27 cellular contexts compared by ENCODE assay signal in genomic region chr6:113888996-113889635, GRCh38.
"Had no signal": no experiment of that assay in that cellular context is flagged by ENCODE, and none has a peak within 500 bp of the region (broad histone marks: within the 10 kb centered on the region; RNA-seq: fewer than 3 reads in every experiment).

No MANE protein-coding gene starts in this region.

- H2AFZ ChIP-seq: parathyroid adenoma had no signal

- H3K4me1 ChIP-seq: parathyroid adenoma, psoas muscle, right lobe of liver, sigmoid colon, stomach, thyroid gland, tibial nerve, upper lobe of left lung, vagina had no signal

- H3K4me3 ChIP-seq: ovary, psoas muscle, right lobe of liver, sigmoid colon, stomach, thoracic aorta, thyroid gland, tibial nerve, upper lobe of left lung, vagina had no signal

- DNase-seq: nephron progenitor cell; nucleus accumbens; ovary; posterior cingulate gyrus; psoas muscle; right cardiac atrium; right lobe of liver; sigmoid colon; stimulated activated CD4-positive, alpha-beta T cell treated with anti-CD3 and anti-CD28 coated beads, Interleukin-15, amount 100 ng/mL, for 24 hours; stimulated activated CD4-positive, alpha-beta T cell treated with anti-CD3 and anti-CD28 coated beads, Interleukin-2, amount 100 ng/mL, for 24 hours; stimulated activated CD4-positive, alpha-beta T cell treated with anti-CD3 and anti-CD28 coated beads, Interleukin-2, amount 100 ng/mL, for 48 hours; stimulated activated CD4-positive, alpha-beta T cell treated with anti-CD3 and anti-CD28 coated beads, Interleukin-4, amount 100 ng/mL, for 24 hours; stimulated activated naive B cell treated with anti-CD40 and anti-IgM and Interleukin-4, amounts not matched to agents 10 μg/mL and 1 μg/mL and 100 μg/mL, for 72 hours; stimulated activated naive CD4-positive, alpha-beta T cell treated with Interleukin-2 at 50 U/mL for 16 hours; stomach; thyroid gland; trophoblast cell; upper lobe of left lung had no signal

- ATAC-seq: natural killer cell treated with Interleukin-12 subunit alpha and Interleukin-12 subunit beta and Interleukin-15 and Interleukin-18, amount 100 ng/mL, for 72 hours; psoas muscle; right cardiac atrium; right lobe of liver; stimulated activated effector memory CD8-positive, alpha-beta T cell treated with anti-CD3 and anti-CD28 coated beads, Interleukin-12 subunit alpha, Interleukin-12 subunit beta, amount 100 ng/mL, for 72 hours; stimulated activated naive B cell treated with anti-CD40 and anti-IgM and Interleukin-4, amounts not matched to agents 10 μg/mL and 1 μg/mL and 100 μg/mL, for 72 hours had no signal

- H3K27ac ChIP-seq: neutrophil, ovary, parathyroid adenoma, psoas muscle, right lobe of liver, sigmoid colon, stomach, thoracic aorta, thyroid gland, tibial nerve, upper lobe of left lung, vagina had no signal

- FAIRE-seq: small intestine, urothelium cell line had no signal

- H3K9ac ChIP-seq: parathyroid adenoma had no signal

- H3K79me2 ChIP-seq: parathyroid adenoma had no signal

- H3K36me3 ChIP-seq: neutrophil, ovary, right lobe of liver, sigmoid colon, stomach, thoracic aorta, thyroid gland, tibial nerve, upper lobe of left lung, vagina had no signal

- H3K27me3 ChIP-seq: neutrophil, ovary, right lobe of liver, sigmoid colon, stomach, thyroid gland, tibial nerve, upper lobe of left lung, vagina had no signal

- H3K9me3 ChIP-seq: neutrophil, ovary, psoas muscle, right lobe of liver, thyroid gland, upper lobe of left lung, vagina had no signal
